In genomic region chr4:53593765-53594164, GRCh38 we compare ENCODE assay signal across 1 cellular context.
TF ChIP-seq lines count a peak whose summit lies in the region.

No MANE protein-coding gene starts in this region.

TF ChIP-seq in HCT116, 20 proteins besides CTCF, POLR2A, EP300 and RAD21:
- TF ChIP-seq ZFX (IDR thresholded peaks at IDR 0.05): no peak
- no peak for TF ChIP-seq JUND (IDR thresholded peaks at IDR 0.05)
- no peak for TF ChIP-seq ELF1 (IDR thresholded peaks at IDR 0.05; ENCODE audit: borderline replicate concordance, low read depth)
- TF ChIP-seq CEBPB (IDR thresholded peaks at IDR 0.05; ENCODE audit: low read depth): no peak
- TF ChIP-seq, protein P1, sequence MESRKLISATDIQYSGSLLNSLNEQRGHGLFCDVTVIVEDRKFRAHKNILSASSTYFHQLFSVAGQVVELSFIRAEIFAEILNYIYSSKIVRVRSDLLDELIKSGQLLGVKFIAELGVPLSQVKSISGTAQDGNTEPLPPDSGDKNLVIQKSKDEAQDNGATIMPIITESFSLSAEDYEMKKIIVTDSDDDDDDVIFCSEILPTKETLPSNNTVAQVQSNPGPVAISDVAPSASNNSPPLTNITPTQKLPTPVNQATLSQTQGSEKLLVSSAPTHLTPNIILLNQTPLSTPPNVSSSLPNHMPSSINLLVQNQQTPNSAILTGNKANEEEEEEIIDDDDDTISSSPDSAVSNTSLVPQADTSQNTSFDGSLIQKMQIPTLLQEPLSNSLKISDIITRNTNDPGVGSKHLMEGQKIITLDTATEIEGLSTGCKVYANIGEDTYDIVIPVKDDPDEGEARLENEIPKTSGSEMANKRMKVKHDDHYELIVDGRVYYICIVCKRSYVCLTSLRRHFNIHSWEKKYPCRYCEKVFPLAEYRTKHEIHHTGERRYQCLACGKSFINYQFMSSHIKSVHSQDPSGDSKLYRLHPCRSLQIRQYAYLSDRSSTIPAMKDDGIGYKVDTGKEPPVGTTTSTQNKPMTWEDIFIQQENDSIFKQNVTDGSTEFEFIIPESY (IDR thresholded peaks at IDR 0.05; ENCODE audit: extremely low read depth, insufficient replicate concordance, low read length): no peak
- no peak for TF ChIP-seq ZNF274 (IDR thresholded peaks at IDR 0.05; ENCODE audit: low read depth, low read length)
- TF ChIP-seq, protein P2, sequence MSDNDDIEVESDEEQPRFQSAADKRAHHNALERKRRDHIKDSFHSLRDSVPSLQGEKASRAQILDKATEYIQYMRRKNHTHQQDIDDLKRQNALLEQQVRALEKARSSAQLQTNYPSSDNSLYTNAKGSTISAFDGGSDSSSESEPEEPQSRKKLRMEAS (IDR thresholded peaks at IDR 0.05): no peak
- no peak for TF ChIP-seq CBX3 (IDR thresholded peaks at IDR 0.05; ENCODE audit: low read depth)
- TF ChIP-seq, protein P3, sequence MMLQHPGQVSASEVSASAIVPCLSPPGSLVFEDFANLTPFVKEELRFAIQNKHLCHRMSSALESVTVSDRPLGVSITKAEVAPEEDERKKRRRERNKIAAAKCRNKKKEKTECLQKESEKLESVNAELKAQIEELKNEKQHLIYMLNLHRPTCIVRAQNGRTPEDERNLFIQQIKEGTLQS (IDR thresholded peaks at IDR 0.05): no peak
- TF ChIP-seq EZH2phosphoT487 (IDR thresholded peaks at IDR 0.05; ENCODE audit: borderline replicate concordance): no peak
- no peak for TF ChIP-seq TCF7L2 (IDR thresholded peaks at IDR 0.05; ENCODE audit: borderline replicate concordance, extremely low read depth, insufficient read depth, insufficient read length)
- no peak for TF ChIP-seq SIN3A (IDR thresholded peaks at IDR 0.05; ENCODE audit: low read depth)
